ENCODE assay signal across 21 cellular contexts in the genomic region with DNA sequence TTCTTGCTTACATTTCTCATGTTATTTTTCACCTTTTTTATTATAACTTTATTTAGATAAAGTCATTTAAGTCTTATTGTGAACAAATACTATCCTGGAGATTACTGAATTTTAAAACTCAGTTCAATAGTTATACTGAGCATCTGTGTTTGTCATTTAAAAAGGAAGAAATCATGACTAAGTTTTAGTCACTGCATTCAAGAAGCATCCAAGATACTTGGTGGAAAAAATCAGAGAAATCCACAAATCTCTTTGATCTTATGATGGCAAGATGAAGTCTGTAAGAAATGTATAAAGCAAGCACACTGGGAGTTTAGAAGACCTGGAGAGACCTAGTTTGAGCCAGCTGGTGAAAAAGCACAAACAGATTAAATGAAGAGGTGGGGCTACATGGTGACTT.
"Had no signal": no experiment of that assay in that cellular context is flagged by ENCODE, and none has a peak within 500 bp of the region (broad histone marks: within the 10 kb centered on the region; RNA-seq: fewer than 3 reads in every experiment).

No MANE protein-coding gene starts in this region.

- H3K36me3 Mint-ChIP-seq: activated naive CD8-positive, alpha-beta T cell treated with anti-CD3 and anti-CD28 coated beads for 36 hours; brain; naive B cell; stimulated activated effector memory CD8-positive, alpha-beta T cell treated with anti-CD3 and anti-CD28 coated beads, Interleukin-12 subunit alpha, Interleukin-12 subunit beta, amount 100 ng/mL, for 72 hours; type B pancreatic cell had no signal

- H3K9me3 ChIP-seq: gastroesophageal sphincter, psoas muscle, testis had no signal

- H3K27ac Mint-ChIP-seq: activated CD4-positive, alpha-beta T cell treated with anti-CD3 and anti-CD28 coated beads for 36 hours; activated naive CD8-positive, alpha-beta T cell treated with anti-CD3 and anti-CD28 coated beads for 36 hours; naive B cell; stimulated activated effector memory CD8-positive, alpha-beta T cell treated with anti-CD3 and anti-CD28 coated beads, Interleukin-12 subunit alpha, Interleukin-12 subunit beta, amount 100 ng/mL, for 72 hours; type B pancreatic cell had no signal

- H3K36me3 ChIP-seq: gastroesophageal sphincter, heart left ventricle, left lung had no signal

- DNase-seq: activated CD4-positive, alpha-beta T cell treated with anti-CD3 and anti-CD28 coated beads for 36 hours; activated CD4-positive, alpha-beta T cell treated with anti-CD3 and anti-CD28 coated beads, Interleukin-2, amount 50 U/mL, for 48 hours; activated naive CD4-positive, alpha-beta T cell; activated naive CD8-positive, alpha-beta T cell treated with anti-CD3 and anti-CD28 coated beads for 36 hours; amygdala; caudate nucleus; dorsolateral prefrontal cortex; heart left ventricle; left lung; naive B cell; psoas muscle; right cardiac atrium; small intestine; stimulated activated CD4-positive, alpha-beta T cell treated with anti-CD3 and anti-CD28 coated beads, Interleukin-4, amount 100 ng/mL, for 1 hour; testis had no signal

- H3K27me3 Mint-ChIP-seq: activated CD4-positive, alpha-beta T cell treated with anti-CD3 and anti-CD28 coated beads for 36 hours; activated naive CD8-positive, alpha-beta T cell treated with anti-CD3 and anti-CD28 coated beads for 36 hours; brain; naive B cell; type B pancreatic cell had no signal

- H3K4me3 Mint-ChIP-seq: activated CD4-positive, alpha-beta T cell treated with anti-CD3 and anti-CD28 coated beads for 36 hours; activated naive CD8-positive, alpha-beta T cell treated with anti-CD3 and anti-CD28 coated beads for 36 hours; brain; naive B cell; neural crest cell; stimulated activated effector memory CD8-positive, alpha-beta T cell treated with anti-CD3 and anti-CD28 coated beads, Interleukin-12 subunit alpha, Interleukin-12 subunit beta, amount 100 ng/mL, for 72 hours; type B pancreatic cell had no signal

- H3K4me1 ChIP-seq: left lung, psoas muscle, testis had no signal

- H3K4me3 ChIP-seq: dorsolateral prefrontal cortex, gastroesophageal sphincter, heart left ventricle, left lung, psoas muscle, testis had no signal

- FAIRE-seq: colon, small intestine had no signal

- ATAC-seq: activated CD4-positive, alpha-beta T cell treated with anti-CD3 and anti-CD28 coated beads for 36 hours; gastroesophageal sphincter; heart left ventricle; left lung; psoas muscle; right cardiac atrium; stimulated activated effector memory CD8-positive, alpha-beta T cell treated with anti-CD3 and anti-CD28 coated beads, Interleukin-12 subunit alpha, Interleukin-12 subunit beta, amount 100 ng/mL, for 72 hours had no signal

- H3K27ac ChIP-seq: dorsolateral prefrontal cortex, gastroesophageal sphincter, heart left ventricle, left lung, psoas muscle, testis had no signal

- H3K27me3 ChIP-seq: dorsolateral prefrontal cortex, gastroesophageal sphincter, heart left ventricle, left lung, testis had no signal

- H3K4me1 Mint-ChIP-seq: activated CD4-positive, alpha-beta T cell treated with anti-CD3 and anti-CD28 coated beads for 36 hours; activated naive CD8-positive, alpha-beta T cell treated with anti-CD3 and anti-CD28 coated beads for 36 hours; brain; naive B cell; neural crest cell; stimulated activated effector memory CD8-positive, alpha-beta T cell treated with anti-CD3 and anti-CD28 coated beads, Interleukin-12 subunit alpha, Interleukin-12 subunit beta, amount 100 ng/mL, for 72 hours had no signal
